In the genomic region with DNA sequence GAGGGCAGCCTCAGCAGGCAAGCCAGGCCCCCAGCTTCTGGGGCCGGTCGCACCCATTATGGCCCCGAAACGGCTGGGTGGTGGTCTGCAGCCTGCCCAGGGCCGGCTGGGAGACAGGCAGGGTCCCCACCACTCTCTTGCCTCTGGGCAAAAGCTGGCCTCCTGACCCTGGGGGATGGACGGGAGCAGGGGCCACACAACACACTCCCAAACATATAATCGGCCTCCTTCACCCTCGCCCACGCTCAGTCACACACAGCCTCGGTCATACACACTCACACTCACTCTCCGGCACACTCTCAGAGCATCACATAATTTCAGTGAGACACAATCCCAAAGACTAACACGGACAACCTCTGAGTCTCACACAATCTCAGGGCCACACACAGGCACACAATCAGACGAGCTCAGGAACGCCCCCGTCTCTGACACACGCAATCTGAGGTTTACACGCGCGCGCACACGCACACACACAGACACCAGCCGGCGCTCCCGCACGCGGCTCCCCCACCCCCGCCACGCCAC, we compare ENCODE assay signal across 8 cellular contexts. TPM values are rescaled to one million over a fixed set of nuclear protein-coding genes. Genes with fewer than 3 reads are reported as not detected.
DNase-seq lines count a peak whose midpoint lies in the region; ATAC-seq, FAIRE-seq and TF ChIP-seq lines count a peak whose summit lies in the region.

No MANE protein-coding gene starts in this region.

- BruUV-seq in K562 (replicated peaks; lab: Mats Ljungman, UMichigan), result TSS peak; percentile 64

- intact Hi-C loops in K562 (cut with micrococcal nuclease), result no loop called here

- 0% methylated on average over 11 of the region's 28 CpGs for WGBS in K562 (ENCODE audit: insufficient coverage, low coverage, missing lambda C conversion rate)

- H2AFZ ChIP-seq in K562 (ENCODE audit: low read depth, low read length), result peak overlapping the region; percentile 95

- no peaks in the 10 kb centered on the region for H3K27me3 ChIP-seq in BLaER1 treated with 17β-estradiol and CSF1 and Interleukin-3, amounts not matched to agents 10 nM and 100 nM
- no peaks in the 10 kb centered on the region for H3K27me3 ChIP-seq in K562 (ENCODE audit: control insufficient read depth in 2 of 2, insufficient read depth in 2 of 2, low read length in 2 of 2)
- H3K27me3 ChIP-seq in mononuclear cell (ENCODE audit: insufficient read depth, low read length), result no peaks in the 10 kb centered on the region

- peak overlapping the region in 10 of 11 experiments; percentile 54 to 89 (median 84); a peak in 21 of 22 replicates for H3K27ac ChIP-seq in BLaER1 treated with 17β-estradiol and CSF1 and Interleukin-3, amounts not matched to agents 10 nM and 100 nM
- peak overlapping the region; percentile 91 for H3K27ac ChIP-seq in K562 (ENCODE audit: extremely low read depth, low read depth, low read length)

- H3K4me3 ChIP-seq in BLaER1 treated with 17β-estradiol and CSF1 and Interleukin-3, amounts not matched to agents 10 nM and 100 nM, result peak overlapping the region; percentile 69 to 95 (median 86)
- H3K4me3 ChIP-seq in K562 (peak overlapping the region; percentile 79), mononuclear cell (ENCODE audit: low read length) (peak overlapping the region; percentile 72)

- TF ChIP-seq POLR2A in K562 (conservative IDR thresholded peaks at IDR 0.05), result no peak; the same call in 1 of the 2 replicates

- no peak for TF ChIP-seq RAD21 in K562 (CRISPR knock-in tag; conservative IDR thresholded peaks at IDR 0.05 in 1 of 2, IDR thresholded peaks at IDR 0.05 in 1 of 2)

- peaks cover 23% of the 10 kb centered on the region; the same call in 2 of the 3 replicates for H3K79me2 ChIP-seq in K562 (ENCODE audit: control insufficient read depth, insufficient read depth, low read length)

- no peak for TF ChIP-seq CTCF in K562 (IDR thresholded peaks at IDR 0.05 in 2 of 3, conservative IDR thresholded peaks at IDR 0.05 in 1 of 3; ENCODE audit: insufficient read depth in 2 of 3, low read depth in 1 of 3, low read length in 3 of 3)

- no peaks in the 10 kb centered on the region for H3K9me1 ChIP-seq in K562 (ENCODE audit: control insufficient read depth, insufficient read depth, low read length)

- CTCF ChIA-PET in K562 (lab: Yijun Ruan, JAX; ENCODE audit: low intra/inter-chr PET ratio), result no interaction called here

- peak overlapping the region; percentile 95 to 100 (median 98) for H3K4me2 ChIP-seq in BLaER1 treated with 17β-estradiol and CSF1 and Interleukin-3, amounts not matched to agents 10 nM and 100 nM
- peak overlapping the region; percentile 87 for H3K4me2 ChIP-seq in K562 (ENCODE audit: insufficient read depth, low read length)

- in situ Hi-C loops in K562 (cut with MboI), result no loop called here

- H3K9ac ChIP-seq in BLaER1 treated with 17β-estradiol and CSF1 and Interleukin-3, amounts not matched to agents 10 nM and 100 nM, result peak overlapping the region; percentile 82 to 93 (median 88)
- peak overlapping the region; percentile 90 to 94 for H3K9ac ChIP-seq in K562 (ENCODE audit: insufficient read depth in 1 of 2, low read depth in 2 of 2, low read length in 2 of 2)

- FAIRE-seq in K562 (lab: Jason Lieb, UNC) (no peak), RCC 7860 (lab: Jason Lieb, UNC) (no peak), urothelium cell line (lab: Jason Lieb, UNC) (no peak)

- H3K36me3 ChIP-seq in BLaER1 treated with 17β-estradiol and CSF1 and Interleukin-3, amounts not matched to agents 10 nM and 100 nM, result no peaks in the 10 kb centered on the region
- no peaks in the 10 kb centered on the region for H3K36me3 ChIP-seq in K562 (ENCODE audit: control insufficient read depth, insufficient read depth, low read length)

- peaks cover 26 to 60% (median 51%) of the 10 kb centered on the region in 10 experiments for H3K4me1 ChIP-seq in BLaER1 treated with 17β-estradiol and CSF1 and Interleukin-3, amounts not matched to agents 10 nM and 100 nM
- H3K4me1 ChIP-seq in K562 (replicated peaks in 1 of 2; ENCODE audit: control insufficient read depth in 2 of 2, insufficient read depth in 2 of 2, low read length in 2 of 2) (peaks cover 10 to 28% of the 10 kb centered on the region in 2 experiments; a peak in 4 of 5 replicates), mononuclear cell (ENCODE audit: insufficient read depth, low read length) (peaks cover 23% of the 10 kb centered on the region)

- no peak for TF ChIP-seq EP300 in K562 (IDR thresholded peaks at IDR 0.05; ENCODE audit: low read length)

- H4K20me1 ChIP-seq in BLaER1 treated with 17β-estradiol and CSF1 and Interleukin-3, amounts not matched to agents 10 nM and 100 nM, result peaks cover 0 to 22% (median 0%) of the 10 kb centered on the region in 11 experiments; a peak in 3 of 22 replicates
- no peaks in the 10 kb centered on the region for H4K20me1 ChIP-seq in K562 (replicated peaks; ENCODE audit: control insufficient read depth, insufficient read depth, low read length)

- POLR2A ChIA-PET in K562 (lab: Yijun Ruan, JAX), result interaction anchor here (0.6 to 1.5 kb wide), 7 partner anchors 9 to 252 kb away, joined by 3 to 6 read pairs (median 3); no protein-coding TSS in a partner anchor

- ATAC-seq in HG03025 (IDR thresholded peaks at IDR 0.05; ENCODE audit: low FRiP score, unreplicated experiment) (peak; percentile 1), K562 (peak; percentile 4)

- DNase-seq in K562 (ENCODE audit: extremely low read depth in 1 of 4, low spot score in 3 of 4) (peak in 1 of 4 experiments; percentile 25), H4 (ENCODE audit: low spot score) (no peak), D341Med (ENCODE audit: low spot score) (no peak), RCC 7860 (ENCODE audit: low spot score) (no peak), urothelium cell line (ENCODE audit: low spot score) (no peak)

- no peaks in the 10 kb centered on the region for H3K9me3 ChIP-seq in BLaER1 treated with 17β-estradiol and CSF1 and Interleukin-3, amounts not matched to agents 10 nM and 100 nM (replicated peaks in 1 of 11)
- H3K9me3 ChIP-seq in K562 (replicated peaks; ENCODE audit: control insufficient read depth, insufficient read depth, low read depth, low read length), result no peaks in the 10 kb centered on the region
- H3K9me3 ChIP-seq in mononuclear cell (ENCODE audit: low read depth, low read length), result no peaks in the 10 kb centered on the region

TF ChIP-seq in K562, 482 proteins besides CTCF, POLR2A, EP300 and RAD21:
- 0 out of 2 replicates have a peak, but pooled peaks have one; percentile 17 for TF ChIP-seq BHLHE40 (IDR thresholded peaks at IDR 0.05; ENCODE audit: low read length)
- TF ChIP-seq ZNF740 (CRISPR knock-in tag; IDR thresholded peaks at IDR 0.05), result no peak
- peak in 1 of 2 experiments; percentile 26; a peak in 1 of 4 replicates for TF ChIP-seq ZNF740 (tag; IDR thresholded peaks at IDR 0.05)
- peak; percentile 78 for TF ChIP-seq EGR1 (conservative IDR thresholded peaks at IDR 0.05)
- TF ChIP-seq MYNN (IDR thresholded peaks at IDR 0.05), result peak; percentile 61; the same call in 1 of the 2 replicates
- TF ChIP-seq MYNN (CRISPR knock-in tag; IDR thresholded peaks at IDR 0.05), result no peak
- no peak for TF ChIP-seq XRCC5 (IDR thresholded peaks at IDR 0.05; ENCODE audit: low read depth, low read length)
- TF ChIP-seq SIN3A (IDR thresholded peaks at IDR 0.05; ENCODE audit: borderline replicate concordance in 2 of 2, control insufficient read depth in 1 of 2, low read depth in 2 of 2, low read length in 2 of 2), result 0 out of 4 replicates have a peak, but pooled peaks of 1 of the 2 experiments have one; percentile 12
- TF ChIP-seq NRF1 (conservative IDR thresholded peaks at IDR 0.05 in 1 of 2, IDR thresholded peaks at IDR 0.05 in 1 of 2), result peak; percentile 60 to 65
- peak; percentile 11 for TF ChIP-seq CCNT2 (IDR thresholded peaks at IDR 0.05; ENCODE audit: borderline replicate concordance, extremely low read depth, insufficient read length, low read depth, low read length)
- TF ChIP-seq SAP30 (IDR thresholded peaks at IDR 0.05; ENCODE audit: borderline replicate concordance, insufficient read depth, low read depth, low read length, poor library complexity, severe bottlenecking), result peak; percentile 27
- TF ChIP-seq ARID1B (IDR thresholded peaks at IDR 0.05), result peak; percentile 24; the same call in 1 of the 2 replicates
- no peak for TF ChIP-seq GATA2 (CRISPR knock-in tag; IDR thresholded peaks at IDR 0.05)
- peak in 1 of 2 experiments; percentile 80; a peak in 1 of 4 replicates for TF ChIP-seq HDAC1 (IDR thresholded peaks at IDR 0.05)
- TF ChIP-seq HMG20A (CRISPR knock-in tag; conservative IDR thresholded peaks at IDR 0.05), result no peak
- TF ChIP-seq KDM1A (IDR thresholded peaks at IDR 0.05), result no peak
- TF ChIP-seq KLF16 (IDR thresholded peaks at IDR 0.05), result no peak
- 0 out of 2 replicates have a peak, but pooled peaks have one; percentile 2 for TF ChIP-seq CBFA2T3 (IDR thresholded peaks at IDR 0.05)

RNA-seq across cellular contexts. Expression of gene PEMT, which starts 0.6 kb away (rescaled TPM):
- 6.4 and 26.1 TPM in 2 replicates for total RNA-seq in K562 (2011; cell fraction: chromatin; rRNA removed; ENCODE audit: low replicate concordance)
- total RNA-seq in K562 (2011; cell fraction: nucleolus; rRNA removed), result 29.7 and 36.2 TPM in 2 replicates
- 20.5 and 31.0 TPM in 2 replicates for total RNA-seq in K562 (2011; cell fraction: nucleoplasm; rRNA removed)
- total RNA-seq in K562 (2014; rRNA removed) (32.8 and 62.4 TPM in 2 replicates), K562 (2014; rRNA removed; fragmentation: Illumina TruSeq; extraction: Trizol) (3.9 and 5.7 TPM in 2 replicates), K562 (2015; rRNA removed; fragmentation: Illumina TruSeq; extraction: Trizol) (14.1 and 15.0 TPM in 2 replicates), K562 (2021) (28.8 and 33.9 TPM in 2 replicates), mononuclear cell (13.9 TPM)
- polyA plus RNA-seq in K562 (2011; rRNA removed) (12.7 and 24.3 TPM in 2 replicates), K562 (2014; fragmentation: Illumina TruSeq; extraction: Trizol) (13.6 and 24.8 TPM in 2 replicates), K562 (2014; fragmentation: Nextera tagmentation; extraction: Ambion mirVana) (1 to 10 TPM; 1.4 to 7.9 TPM), K562 (2014; rRNA removed) (26.7 and 36.4 TPM in 2 replicates)
- 32.4 and 70.4 TPM in 2 replicates for polyA plus RNA-seq in K562 (2011; cell fraction: cytosol; rRNA removed)
- 19.1 and 30.2 TPM in 2 replicates for polyA plus RNA-seq in K562 (2011; cell fraction: nucleus; rRNA removed)
- 23.7 and 48.0 TPM in 2 replicates for polyA plus RNA-seq in K562 (2012)
- polyA minus RNA-seq in K562 (2011; rRNA and poly(A)+ RNA removed), result 3.3 and 4.1 TPM in 2 replicates
- polyA minus RNA-seq in K562 (2011; cell fraction: cytosol; rRNA and poly(A)+ RNA removed), result 12.4 and 22.6 TPM in 2 replicates
- polyA minus RNA-seq in K562 (2011; cell fraction: nucleus; rRNA and poly(A)+ RNA removed), result 4.6 and 6.3 TPM in 2 replicates
- 51.5 and 57.2 TPM in 2 replicates for total RNA-seq in H4 (2014; rRNA removed; shearing (Covaris generic))
